8 cellular contexts compared by ENCODE assay signal in genomic region chr4:1727117-1728031, GRCh38. TPM values are rescaled to one million over a fixed set of nuclear protein-coding genes. Genes with fewer than 3 reads are reported as not detected.
DNase-seq lines count a peak whose midpoint lies in the region; ATAC-seq and TF ChIP-seq lines count a peak whose summit lies in the region.
"Had no signal": no experiment of that assay in that cellular context is flagged by ENCODE, and none has a peak within 500 bp of the region (broad histone marks: within the 10 kb centered on the region; RNA-seq: fewer than 3 reads in every experiment).

No MANE protein-coding gene starts in this region.

- WGBS in IMR-90 (ENCODE audit: extremely low coverage in 2 of 2, insufficient read length in 1 of 2), 2 experiments = 98% methylated on average over 8 of the region's 18 CpGs; no CpG with 5 or more reads in 1 of the 2 experiments
- WGBS in tibial nerve, 2 donors = 67 to 72% methylated on average over 17 to 18 of the region's 18 CpGs

- peak overlapping the region; percentile 25; the same call in 1 of the 2 replicates for H2BK120ac ChIP-seq in IMR-90 (ENCODE audit: low read depth, low read length)

- peaks cover 27% of the 10 kb centered on the region for H4K20me1 ChIP-seq in IMR-90 (ENCODE audit: insufficient read depth, low read length)

- H3K4me1 ChIP-seq in IMR-90 (ENCODE audit: control insufficient read depth, insufficient read depth, low read length) (peaks cover 15% of the 10 kb centered on the region), left ventricle myocardium inferior (peaks cover 39% of the 10 kb centered on the region), tibial nerve (peaks cover 0 to 32% (median 7%) of the 10 kb centered on the region in 4 donors)

- peak; percentile 47 for ATAC-seq in IMR-90 (ENCODE audit: low read depth)

- peaks cover 9% of the 10 kb centered on the region for H3K9me1 ChIP-seq in IMR-90 (ENCODE audit: insufficient read depth, low read length)

- H2AFZ ChIP-seq in IMR-90 (replicated peaks; ENCODE audit: low read length, poor library complexity) = peak overlapping the region; percentile 69

- TF ChIP-seq RAD21 in IMR-90 (IDR thresholded peaks at IDR 0.05; ENCODE audit: low read length) = no peak

- TF ChIP-seq EP300 in tibial nerve (IDR thresholded peaks at IDR 0.05) = no peak

- no peak overlapping the region for H3K56ac ChIP-seq in IMR-90 (ENCODE audit: extremely low read depth, insufficient read depth, low read length)

- no peaks in the 10 kb centered on the region for H3K9me3 ChIP-seq in IMR-90 (ENCODE audit: control insufficient read depth, insufficient read depth, low read length)
- H3K9me3 ChIP-seq in left ventricle myocardium inferior (replicated peaks) = no peaks in the 10 kb centered on the region
- H3K9me3 ChIP-seq in tibial nerve = no peaks in the 10 kb centered on the region

- in situ Hi-C loops in IMR-90 (cut with MboI; ENCODE audit: low sequenced_read_pairs) = no loop called here

- no peak overlapping the region for H3K23ac ChIP-seq in IMR-90 (ENCODE audit: low read depth, low read length)

- peak overlapping the region; percentile 11; the same call in 1 of the 2 replicates for H3K9ac ChIP-seq in IMR-90 (ENCODE audit: low read depth, low read length)

- dilution Hi-C loops in IMR-90 (cut with HindIII; ENCODE audit: low sequenced_read_pairs, unreplicated experiment) = no loop called here

- no peak overlapping the region for H2BK15ac ChIP-seq in IMR-90 (ENCODE audit: low read depth, low read length)

- peak overlapping the region; percentile 41 for H2BK5ac ChIP-seq in IMR-90 (ENCODE audit: low read depth, low read length, poor library complexity, severe bottlenecking)

- CTCF ChIA-PET in IMR-90 (lab: Yijun Ruan, JAX) = interaction anchor here (0.6 to 1.2 kb wide), 3 partner anchors 15 to 96 kb away, joined by 3 to 5 read pairs (median 3); partner anchors contain the start of gene SLBP

- peak; percentile 75 for DNase-seq in IMR-90
- DNase-seq in left ventricle myocardium inferior = peak; percentile 83
- peak; percentile 27 to 49 for DNase-seq in tibial nerve (ENCODE audit: low spot score in 2 of 2)
- no peak for DNase-seq in NCI-H1694 treated with DMSO at 0.1 percent for 48 hours (lab: John Stamatoyannopoulos, UW)
- DNase-seq in effector CD4-positive, alpha-beta T cell = no peak
- DNase-seq in stimulated activated naive CD4-positive, alpha-beta T cell treated with Interleukin-2 at 50 U/mL for 16 hours (lab: John Stamatoyannopoulos, UW) = no peak
- DNase-seq: T-helper 1 cell had no signal

- H4K5ac ChIP-seq in IMR-90 (ENCODE audit: low read depth, low read length) = peak overlapping the region; percentile 9; the same call in 1 of the 2 replicates

- H2AK9ac ChIP-seq in IMR-90 (replicated peaks; ENCODE audit: low read depth, low read length, poor library complexity) = peak overlapping the region; percentile 74

- TF ChIP-seq CTCF in IMR-90 (conservative IDR thresholded peaks at IDR 0.05; ENCODE audit: low read depth, low read length) (no peak), VCaP (conservative IDR thresholded peaks at IDR 0.05) (no peak), left ventricle myocardium inferior (IDR thresholded peaks at IDR 0.05; ENCODE audit: borderline replicate concordance) (no peak), tibial nerve (IDR thresholded peaks at IDR 0.05) (no peak)

- peak overlapping the region; percentile 68 for H3K4ac ChIP-seq in IMR-90 (ENCODE audit: low read depth, low read length)

- intact Hi-C loops in IMR-90 (cut with micrococcal nuclease) = loop anchor here (10.0 kb wide), 1 partner anchor 363 kb away; no protein-coding TSS in a partner anchor
- intact Hi-C loops in left ventricle myocardium inferior (cut with micrococcal nuclease) = loop anchor here (5.0 to 10.0 kb wide), 2 partner anchors 35 to 373 kb away; no protein-coding TSS in a partner anchor

- H3K27ac ChIP-seq in IMR-90 (ENCODE audit: insufficient read depth, low read length) (peak overlapping the region; percentile 35; the same call in 1 of the 2 replicates), VCaP (peak overlapping the region; percentile 45), left ventricle myocardium inferior (replicated peaks) (peak overlapping the region; percentile 75), tibial nerve (peak overlapping the region in 2 of 4 donors; percentile 34 to 46)

- H4K8ac ChIP-seq in IMR-90 (ENCODE audit: low read depth in 2 of 2, low read length in 2 of 2) = peak overlapping the region in 1 of 2 experiments; percentile 38; a peak in 3 of 4 replicates

- H2BK20ac ChIP-seq in IMR-90 (ENCODE audit: low read depth, low read length) = no peak overlapping the region

- H3K14ac ChIP-seq in IMR-90 (replicated peaks; ENCODE audit: low read depth, low read length) = no peak overlapping the region

- H3K4me3 ChIP-seq in IMR-90 (ENCODE audit: insufficient read depth, low read depth, low read length) (no peak overlapping the region), left ventricle myocardium inferior (peak overlapping the region; percentile 60), tibial nerve (peak overlapping the region in 1 of 4 donors; percentile 3)

- no TSS peak for BruUV-seq in IMR-90 (replicated peaks; lab: Mats Ljungman, UMichigan)

- no peaks in the 10 kb centered on the region for H3K27me3 ChIP-seq in IMR-90 (ENCODE audit: control insufficient read depth, insufficient read depth, low read length)
- H3K27me3 ChIP-seq in left ventricle myocardium inferior (ENCODE audit: low read depth) = no peaks in the 10 kb centered on the region
- no peaks in the 10 kb centered on the region for H3K27me3 ChIP-seq in tibial nerve

- peak overlapping the region; percentile 44; the same call in 1 of the 2 replicates for H2AK5ac ChIP-seq in IMR-90 (ENCODE audit: low read depth, low read length)

- no peak overlapping the region for H3K18ac ChIP-seq in IMR-90 (ENCODE audit: low read depth, low read length)

- H4K91ac ChIP-seq in IMR-90 (ENCODE audit: insufficient read depth, low read depth, low read length) = peak overlapping the region; percentile 36

- H3K4me2 ChIP-seq in IMR-90 (ENCODE audit: low read depth, low read length) = no peak overlapping the region

- peaks cover 43 to 85% of the 10 kb centered on the region in 2 experiments for H3K79me1 ChIP-seq in IMR-90 (ENCODE audit: low read depth in 1 of 2, low read length in 2 of 2)

- H3K36me3 ChIP-seq in IMR-90 (ENCODE audit: control insufficient read depth, insufficient read depth, low read length) (peaks cover 20% of the 10 kb centered on the region), left ventricle myocardium inferior (peaks cover 37% of the 10 kb centered on the region), tibial nerve (peaks cover 0 to 44% (median 0%) of the 10 kb centered on the region in 3 donors)

- no peak for TF ChIP-seq POLR2A in IMR-90 (IDR thresholded peaks at IDR 0.05; ENCODE audit: low read depth, low read length)
- TF ChIP-seq POLR2A in tibial nerve (IDR thresholded peaks at IDR 0.05) = no peak

- POLR2A ChIA-PET in IMR-90 (lab: Charles Lee; ENCODE audit: unreplicated experiment) = no interaction called here

TF ChIP-seq in IMR-90, 13 proteins besides CTCF, POLR2A, EP300 and RAD21 (continues in another document):
- no peak for TF ChIP-seq MAFK (IDR thresholded peaks at IDR 0.05; ENCODE audit: low read depth, low read length)
- TF ChIP-seq MAZ (IDR thresholded peaks at IDR 0.05; ENCODE audit: borderline replicate concordance, low read depth, low read length) = 0 out of 2 replicates have a peak, but pooled peaks have one; percentile 20
- peak; percentile 14; the same call in 1 of the 2 replicates for TF ChIP-seq BHLHE40 (IDR thresholded peaks at IDR 0.05; ENCODE audit: low read depth, low read length)
- no peak for TF ChIP-seq MXI1 (IDR thresholded peaks at IDR 0.05; ENCODE audit: borderline replicate concordance, low read depth, low read length)
- TF ChIP-seq RFX5 (IDR thresholded peaks at IDR 0.05; ENCODE audit: low read depth, low read length) = no peak
- TF ChIP-seq FOS (IDR thresholded peaks at IDR 0.05; ENCODE audit: low read depth, low read length) = peak; percentile 27; the same call in 1 of the 2 replicates
- no peak for TF ChIP-seq RCOR1 (IDR thresholded peaks at IDR 0.05; ENCODE audit: insufficient replicate concordance, low read length)
- TF ChIP-seq ELK1 (IDR thresholded peaks at IDR 0.05; ENCODE audit: borderline replicate concordance, low read depth, low read length) = no peak

RNA-seq across cellular contexts. Expression of gene TACC3, which starts 6.1 kb away (rescaled TPM):
- 15.0 and 15.1 TPM in 2 replicates for total RNA-seq in IMR-90 (2012; rRNA removed)
- 49.7 and 49.8 TPM in 2 replicates for polyA plus RNA-seq in IMR-90 (2012; rRNA removed)
- 26.4 and 36.9 TPM in 2 replicates for polyA plus RNA-seq in IMR-90 (2012; cell fraction: cytosol; rRNA removed)
- polyA plus RNA-seq in IMR-90 (2012; cell fraction: nucleus; rRNA removed; ENCODE audit: low replicate concordance) = 70.1 and 136 TPM in 2 replicates
- total RNA-seq in left ventricle myocardium inferior = 5.8 TPM
- total RNA-seq in tibial nerve = 10 to 100 TPM in 2 of 4 donors, 1 to 10 TPM in 2; 8.6 to 15.0 (median 11.9) TPM

RNA-seq across cellular contexts. Expression of gene TMEM129, which starts 6.3 kb away (rescaled TPM):
- total RNA-seq in IMR-90 (2012; rRNA removed) (6.6 and 6.7 TPM in 2 replicates), left ventricle myocardium inferior (29.6 TPM), tibial nerve (10 to 100 TPM; 60.1 to 88.5 (median 82.2) TPM)
- 26.6 and 30.6 TPM in 2 replicates for polyA plus RNA-seq in IMR-90 (2012; rRNA removed)
- 15.7 and 43.3 TPM in 2 replicates for polyA plus RNA-seq in IMR-90 (2012; cell fraction: cytosol; rRNA removed)
- 27.0 and 66.0 TPM in 2 replicates for polyA plus RNA-seq in IMR-90 (2012; cell fraction: nucleus; rRNA removed; ENCODE audit: low replicate concordance)

RNA-seq across cellular contexts. Expression of gene SLBP, which starts 15.3 kb away (rescaled TPM):
- 66.1 and 85.5 TPM in 2 replicates for total RNA-seq in IMR-90 (2012; rRNA removed)
- 61.8 and 64.9 TPM in 2 replicates for polyA plus RNA-seq in IMR-90 (2012; rRNA removed)
- polyA plus RNA-seq in IMR-90 (2012; cell fraction: cytosol; rRNA removed) = 23.0 and 34.5 TPM in 2 replicates
- 12.5 and 31.3 TPM in 2 replicates for polyA plus RNA-seq in IMR-90 (2012; cell fraction: nucleus; rRNA removed; ENCODE audit: low replicate concordance)
- total RNA-seq in left ventricle myocardium inferior = 11.7 TPM
- total RNA-seq in tibial nerve = 10 to 100 TPM; 41.7 to 55.9 (median 53.5) TPM

RNA-seq across cellular contexts. Expression of gene FAM53A, which starts 43.3 kb away (rescaled TPM):
- total RNA-seq in IMR-90 (2012; rRNA removed) (1.9 and 2.0 TPM in 2 replicates), left ventricle myocardium inferior (0.71 TPM), tibial nerve (10 to 100 TPM in 2 of 4 donors, 1 to 10 TPM in 2; 6.1 to 33.7 (median 13.6) TPM)
- polyA plus RNA-seq in IMR-90 (2012; rRNA removed) = 3.1 and 4.4 TPM in 2 replicates
- 3.7 and 4.1 TPM in 2 replicates for polyA plus RNA-seq in IMR-90 (2012; cell fraction: cytosol; rRNA removed)
- 5.3 and 12.2 TPM in 2 replicates for polyA plus RNA-seq in IMR-90 (2012; cell fraction: nucleus; rRNA removed; ENCODE audit: low replicate concordance)

Comparison
In these comparisons a context has a peak if more than half of its experiments do, and no peak if none do; other contexts are left out.
1. DNase-seq: peak in IMR-90 (single experiment), left ventricle myocardium inferior (single experiment) and tibial nerve (2 of 2); none in NCI-H1694 treated with DMSO at 0.1 percent for 48 hours (single experiment), effector CD4-positive, alpha-beta T cell (single experiment) and stimulated activated naive CD4-positive, alpha-beta T cell treated with Interleukin-2 at 50 U/mL for 16 hours (single experiment).